Comparison of ENCODE assay signal across 14 cellular contexts in the genomic region with DNA sequence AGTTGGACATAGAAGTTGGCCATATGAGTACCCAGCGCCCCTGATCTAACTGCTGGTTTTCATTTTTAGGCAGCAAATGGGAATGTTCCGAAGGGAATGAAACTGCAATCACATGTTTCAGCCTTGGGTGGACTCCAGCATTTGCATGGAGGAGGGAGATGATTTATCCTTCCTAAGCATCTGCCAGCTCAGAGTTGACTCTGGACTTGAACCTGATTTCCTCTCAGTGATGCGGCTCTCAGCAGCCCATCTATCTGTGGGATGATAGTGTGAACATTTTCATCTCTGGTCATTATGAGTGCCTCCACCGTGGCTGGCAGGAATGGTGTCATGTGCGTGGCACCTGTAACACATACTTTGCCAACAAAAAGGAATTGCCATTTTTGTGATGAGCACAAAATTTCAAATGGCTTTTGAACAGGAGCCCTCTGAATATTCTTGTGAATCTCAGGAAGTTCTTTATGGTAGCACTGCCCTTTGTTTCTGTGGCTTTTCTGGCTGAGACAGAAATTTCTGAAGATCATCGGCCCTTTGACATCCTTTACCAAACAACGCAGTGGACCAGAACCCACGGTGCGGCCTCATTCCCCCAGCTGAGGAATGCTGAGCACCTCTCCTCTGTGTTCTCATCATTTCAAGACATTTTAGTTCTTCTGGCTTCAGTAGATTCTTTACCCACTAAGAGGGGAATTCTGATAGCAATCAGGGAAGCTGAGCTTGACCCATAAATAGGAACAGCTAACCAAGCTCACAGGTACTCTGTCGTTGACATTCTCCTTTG. TPM values are rescaled to one million over a fixed set of nuclear protein-coding genes. Genes with fewer than 3 reads are reported as not detected.
DNase-seq lines count a peak whose midpoint lies in the region; ATAC-seq and TF ChIP-seq lines count a peak whose summit lies in the region.
"Had no signal": no experiment of that assay in that cellular context is flagged by ENCODE, and none has a peak within 500 bp of the region (broad histone marks: within the 10 kb centered on the region; RNA-seq: fewer than 3 reads in every experiment).

No MANE protein-coding gene starts in this region.

- in situ Hi-C loops in GM13976 (cut with MboI; ENCODE audit: low sequenced_read_pairs, unreplicated experiment) = no loop called here

- 64 to 65% methylated on average over 6 to 9 of the region's 10 CpGs for WGBS in gastroesophageal sphincter (ENCODE audit: low coverage in 1 of 2), 2 donors
- WGBS in sigmoid colon, 2 donors = 85 to 91% methylated on average over 10 of the region's 10 CpGs

- intact Hi-C loops in sigmoid colon (cut with DNase I) = no loop called here

- peak overlapping the region; percentile 61 for H3K4me3 ChIP-seq in adipocyte (ENCODE audit: low read length)
- H3K4me3 ChIP-seq in gastroesophageal sphincter = no peak overlapping the region
- H3K4me3 ChIP-seq in sigmoid colon = no peak overlapping the region
- H3K4me3 ChIP-seq: SK-N-MC had no signal

- ATAC-seq in gastroesophageal sphincter = no peak
- ATAC-seq: CD8-positive, alpha-beta T cell had no signal

- peak; percentile 15 for DNase-seq in GM13976 (ENCODE audit: low spot score)
- peak; percentile 37 for DNase-seq in adipocyte (ENCODE audit: low read depth)
- no peak for DNase-seq in sigmoid colon
- no peak for DNase-seq in stimulated activated CD4-positive, alpha-beta T cell treated with anti-CD3 and anti-CD28 coated beads, Interleukin-1b, Interleukin-23, amount 100 ng/mL, for 48 hours
- no peak for DNase-seq in NCI-H1105 (lab: John Stamatoyannopoulos, UW)
- DNase-seq in HEK293T (ENCODE audit: extremely low spot score) = no peak
- DNase-seq: activated B cell treated with CpG ODN at 0.5 μM for 24 hours; activated CD8-positive, alpha-beta memory T cell treated with anti-CD3 and anti-CD28 coated beads, Interleukin-2, amount 50 U/mL, for 48 hours; CD8-positive, alpha-beta T cell; foreskin melanocyte; H9; NCI-H2171 treated with DMSO at 0.1 percent for 48 hours had no signal

- no peak overlapping the region for H3K9ac ChIP-seq in adipocyte (ENCODE audit: low read length)

- POLR2A ChIA-PET in HEK293T (lab: Yijun Ruan, JAX) = no interaction called here

- no peak for TF ChIP-seq EP300 in gastroesophageal sphincter (IDR thresholded peaks at IDR 0.05)
- TF ChIP-seq EP300 in sigmoid colon (IDR thresholded peaks at IDR 0.05) = no peak

- H3K27ac ChIP-seq in gastroesophageal sphincter (peak overlapping the region in 3 of 4 donors; percentile 49 to 62 (median 53)), sigmoid colon (peak overlapping the region in 3 of 4 donors; percentile 44 to 67 (median 63))
- H3K27ac ChIP-seq: SK-N-MC had no signal

- H3K27me3 ChIP-seq in adipocyte (replicated peaks; ENCODE audit: control insufficient read depth, insufficient read depth, low read length) = no peaks in the 10 kb centered on the region
- H3K27me3 ChIP-seq in gastroesophageal sphincter = no peaks in the 10 kb centered on the region
- no peaks in the 10 kb centered on the region for H3K27me3 ChIP-seq in sigmoid colon

- no peak for TF ChIP-seq CTCF in GM13976 (IDR thresholded peaks at IDR 0.05; ENCODE audit: borderline replicate concordance, control extremely low read depth, extremely low read depth, insufficient read depth, missing control alignments)
- TF ChIP-seq CTCF in gastroesophageal sphincter (IDR thresholded peaks at IDR 0.05) = no peak
- TF ChIP-seq CTCF in sigmoid colon (IDR thresholded peaks at IDR 0.05) = no peak

- H3K4me1 ChIP-seq in adipocyte (ENCODE audit: control insufficient read depth, insufficient read depth, low read length) (peaks cover 8% of the 10 kb centered on the region), gastroesophageal sphincter (peaks cover 0 to 56% (median 0%) of the 10 kb centered on the region in 3 donors), sigmoid colon (peaks cover 0 to 54% (median 41%) of the 10 kb centered on the region in 4 donors)

- CTCF ChIA-PET in HEK293T (lab: Yijun Ruan, JAX) = no interaction called here

- no peaks in the 10 kb centered on the region for H3K9me3 ChIP-seq in adipocyte (ENCODE audit: control insufficient read depth, low read length)
- H3K9me3 ChIP-seq in gastroesophageal sphincter = no peaks in the 10 kb centered on the region
- H3K9me3 ChIP-seq in sigmoid colon = no peaks in the 10 kb centered on the region

- TF ChIP-seq POLR2A in gastroesophageal sphincter (IDR thresholded peaks at IDR 0.05) = no peak
- no peak for TF ChIP-seq POLR2A in sigmoid colon (IDR thresholded peaks at IDR 0.05)

- peaks cover 33% of the 10 kb centered on the region for H3K36me3 ChIP-seq in adipocyte (ENCODE audit: control insufficient read depth, insufficient read depth, low read length, severe bottlenecking)
- peaks cover 0 to 47% of the 10 kb centered on the region in 2 donors for H3K36me3 ChIP-seq in gastroesophageal sphincter
- H3K36me3 ChIP-seq in sigmoid colon = peaks cover 0 to 13% (median 5%) of the 10 kb centered on the region in 4 donors

TF ChIP-seq in HEK293T, 16 proteins besides CTCF, POLR2A, EP300 and RAD21:
- TF ChIP-seq, protein P1, sequence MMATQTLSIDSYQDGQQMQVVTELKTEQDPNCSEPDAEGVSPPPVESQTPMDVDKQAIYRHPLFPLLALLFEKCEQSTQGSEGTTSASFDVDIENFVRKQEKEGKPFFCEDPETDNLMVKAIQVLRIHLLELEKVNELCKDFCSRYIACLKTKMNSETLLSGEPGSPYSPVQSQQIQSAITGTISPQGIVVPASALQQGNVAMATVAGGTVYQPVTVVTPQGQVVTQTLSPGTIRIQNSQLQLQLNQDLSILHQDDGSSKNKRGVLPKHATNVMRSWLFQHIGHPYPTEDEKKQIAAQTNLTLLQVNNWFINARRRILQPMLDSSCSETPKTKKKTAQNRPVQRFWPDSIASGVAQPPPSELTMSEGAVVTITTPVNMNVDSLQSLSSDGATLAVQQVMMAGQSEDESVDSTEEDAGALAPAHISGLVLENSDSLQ (IDR thresholded peaks at IDR 0.05) = no peak
- TF ChIP-seq ELF4 (IDR thresholded peaks at IDR 0.05) (no peak), FOXA1 (IDR thresholded peaks at IDR 0.05) (no peak), BHLHE40 (IDR thresholded peaks at IDR 0.05; ENCODE audit: borderline replicate concordance) (no peak), L3MBTL2 (conservative IDR thresholded peaks at IDR 0.05) (no peak), ZNF384 (IDR thresholded peaks at IDR 0.05) (no peak), FOXK2 (IDR thresholded peaks at IDR 0.05) (no peak), LEF1 (IDR thresholded peaks at IDR 0.05; ENCODE audit: borderline replicate concordance) (no peak), TARDBP (IDR thresholded peaks at IDR 0.05) (no peak), ARNT (IDR thresholded peaks at IDR 0.05) (no peak), CTBP1 (IDR thresholded peaks at IDR 0.05; ENCODE audit: borderline replicate concordance) (no peak), NFRKB (IDR thresholded peaks at IDR 0.05) (no peak), SP1 (IDR thresholded peaks at IDR 0.05) (no peak), HDGF (IDR thresholded peaks at IDR 0.05; ENCODE audit: borderline replicate concordance) (no peak), SUZ12 (IDR thresholded peaks at IDR 0.05) (no peak), FOXM1 (IDR thresholded peaks at IDR 0.05; ENCODE audit: borderline replicate concordance) (no peak)

RNA-seq across cellular contexts. Expression of a gene that starts 28.5 kb away (rescaled TPM):
- 10 to 100 TPM; 47.6 to 62.0 (median 52.4) TPM for total RNA-seq in gastroesophageal sphincter
- total RNA-seq in sigmoid colon = 10 to 100 TPM; 41.3 to 44.4 (median 42.9) TPM
- polyA plus RNA-seq in sigmoid colon = 10 to 100 TPM; 19.4 to 25.7 (median 21.0) TPM

RNA-seq across cellular contexts. Expression of a gene that starts 56.6 kb away (rescaled TPM):
- total RNA-seq in gastroesophageal sphincter (not detected), sigmoid colon (not detected)
- not detected for polyA plus RNA-seq in sigmoid colon
- total RNA-seq: activated B cell treated with CpG ODN at 0.5 μM for 24 hours; CD8-positive, alpha-beta T cell; H9 had no signal

Comparison
In these comparisons a context has a peak if more than half of its experiments do, and no peak if none do; other contexts are left out.
1. DNase-seq: peak in GM13976 (single experiment) and adipocyte (single experiment); none in sigmoid colon (single experiment), stimulated activated CD4-positive, alpha-beta T cell treated with anti-CD3 and anti-CD28 coated beads, Interleukin-1b, Interleukin-23, amount 100 ng/mL, for 48 hours (single experiment), NCI-H1105 (single experiment) and HEK293T (single experiment).